8 cellular contexts compared by ENCODE assay signal in the genomic region with DNA sequence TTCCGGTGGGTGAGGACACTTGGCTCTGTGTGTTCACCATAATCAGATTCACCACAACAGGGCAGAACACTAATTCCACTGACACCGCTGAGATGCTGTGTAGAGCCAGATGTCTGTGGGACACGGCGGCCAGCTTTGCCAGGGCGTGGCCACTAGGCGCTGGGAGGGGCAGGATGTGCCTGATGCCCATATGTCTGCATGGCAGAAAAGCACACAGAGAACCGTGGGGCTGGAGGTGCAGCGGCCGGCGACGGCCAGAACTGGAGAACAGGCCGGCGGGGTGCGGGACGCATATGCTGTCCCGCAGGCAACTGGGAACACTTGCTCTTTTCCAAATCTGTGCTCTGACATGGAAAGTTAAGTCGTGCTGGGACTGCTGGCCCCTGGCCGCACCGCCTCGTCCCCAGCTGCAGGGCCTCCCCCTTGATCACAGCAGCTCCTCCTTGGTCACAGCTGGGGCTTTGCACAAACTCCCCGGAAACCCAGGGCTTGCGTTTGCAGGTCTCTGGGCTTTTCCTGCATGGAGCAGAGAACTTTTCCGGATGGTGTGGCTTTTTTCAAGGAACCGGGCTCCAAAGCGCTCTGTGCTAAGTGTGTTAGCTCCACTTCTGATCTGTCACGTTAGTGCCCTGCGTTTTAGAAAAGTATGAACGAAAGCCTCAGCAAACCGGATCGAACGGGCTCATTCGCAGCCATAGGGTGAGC. TPM values are rescaled to one million over a fixed set of nuclear protein-coding genes. Genes with fewer than 3 reads are reported as not detected.
DNase-seq lines count a peak whose midpoint lies in the region; ATAC-seq and TF ChIP-seq lines count a peak whose summit lies in the region.

No MANE protein-coding gene starts in this region.

- H3K9me3 ChIP-seq in Loucy (ENCODE audit: insufficient read depth, low read depth, low read length) (no peaks in the 10 kb centered on the region), heart right ventricle (no peaks in the 10 kb centered on the region)

- POLR2A ChIA-PET in activated CD8-positive, alpha-beta T cell treated with anti-CD3 and anti-CD28 coated beads for 36 hours (lab: Charles Lee), result interaction anchor here (0.8 to 1.4 kb wide), 2 partner anchors 45 kb away, joined by 3 read pairs; no protein-coding TSS in a partner anchor

- intact Hi-C loops in activated CD8-positive, alpha-beta T cell treated with anti-CD3 and anti-CD28 coated beads for 36 hours (cut with micrococcal nuclease), result no loop called here
- intact Hi-C loops in heart right ventricle (cut with DNase I), result no loop called here

- 51 to 58% methylated on average over 32 of the region's 32 CpGs for WGBS in heart right ventricle, 2 donors

- peaks cover 37% of the 10 kb centered on the region for H3K4me1 ChIP-seq in Loucy (ENCODE audit: insufficient read depth, low read length, poor library complexity, severe bottlenecking)
- H3K4me1 ChIP-seq in heart right ventricle, result peaks cover 0 to 42% (median 13%) of the 10 kb centered on the region in 9 donors

- H3K4me3 ChIP-seq in AG10803 (ENCODE audit: low read length) (peak overlapping the region; percentile 35), Loucy (ENCODE audit: low read length, poor library complexity, severe bottlenecking) (peak overlapping the region; percentile 66), heart right ventricle (peak overlapping the region in 6 of 10 donors; percentile 1 to 39 (median 12))

- no peaks in the 10 kb centered on the region for H3K9me3 Mint-ChIP-seq in activated CD8-positive, alpha-beta T cell treated with anti-CD3 and anti-CD28 coated beads for 36 hours

- H3K36me3 ChIP-seq in Loucy (ENCODE audit: insufficient read depth, low read length) (no peaks in the 10 kb centered on the region), heart right ventricle (no peaks in the 10 kb centered on the region)

- H4K20me1 ChIP-seq in Loucy (ENCODE audit: insufficient read depth, low read length, poor library complexity, severe bottlenecking), result no peaks in the 10 kb centered on the region

- H3K27ac ChIP-seq in heart right ventricle, result peak overlapping the region in 2 of 10 donors; percentile 55 to 86

- no peaks in the 10 kb centered on the region for H3K36me3 Mint-ChIP-seq in activated CD8-positive, alpha-beta T cell treated with anti-CD3 and anti-CD28 coated beads for 36 hours (ENCODE audit: low read depth)

- TF ChIP-seq CTCF in AG10803 (conservative IDR thresholded peaks at IDR 0.05; ENCODE audit: low read length) (0 out of 2 replicates have a peak, but pooled peaks have one; percentile 2), Loucy (conservative IDR thresholded peaks at IDR 0.05; ENCODE audit: low read length) (no peak), heart right ventricle (IDR thresholded peaks at IDR 0.05) (no peak)
- TF ChIP-seq CTCF in activated CD8-positive, alpha-beta T cell treated with anti-CD3 and anti-CD28 coated beads for 36 hours (IDR thresholded peaks at IDR 0.05), result no peak

- peak overlapping the region; percentile 13; the same call in 1 of the 2 replicates for H2AFZ ChIP-seq in Loucy (ENCODE audit: low read length)

- peak overlapping the region; percentile 65 for H3K4me3 Mint-ChIP-seq in activated CD8-positive, alpha-beta T cell treated with anti-CD3 and anti-CD28 coated beads for 36 hours

- CTCF ChIA-PET in activated CD8-positive, alpha-beta T cell treated with anti-CD3 and anti-CD28 coated beads for 36 hours (lab: Charles Lee), result interaction anchor here (1.4 kb wide), 1 partner anchor 21 kb away, joined by 3 read pairs; no protein-coding TSS in a partner anchor

- peak overlapping the region; percentile 91 for H3K27ac Mint-ChIP-seq in activated CD8-positive, alpha-beta T cell treated with anti-CD3 and anti-CD28 coated beads for 36 hours

- no peaks in the 10 kb centered on the region for H3K27me3 Mint-ChIP-seq in activated CD8-positive, alpha-beta T cell treated with anti-CD3 and anti-CD28 coated beads for 36 hours

- H3K79me2 ChIP-seq in Loucy (ENCODE audit: insufficient read depth, low read length), result no peaks in the 10 kb centered on the region

- ATAC-seq in GM21390 (IDR thresholded peaks at IDR 0.05; ENCODE audit: unreplicated experiment) (peak; percentile 15), heart right ventricle (peak in 6 of 8 donors; percentile 7 to 54 (median 24))
- peak; percentile 29 for ATAC-seq in activated CD8-positive, alpha-beta T cell treated with anti-CD3 and anti-CD28 coated beads for 36 hours

- H3K9me2 ChIP-seq in Loucy (replicated peaks; ENCODE audit: low read depth, low read length), result no peaks in the 10 kb centered on the region

- peak overlapping the region; percentile 81 for H3K9ac ChIP-seq in Loucy (ENCODE audit: low read depth, low read length, poor library complexity, severe bottlenecking)

- DNase-seq in AG10803 (ENCODE audit: low read depth) (peak; percentile 47), heart right ventricle (peak in 1 of 2 donors; percentile 37), NCI-H187 treated with DMSO at 0.1 percent for 48 hours (lab: John Stamatoyannopoulos, UW) (no peak), NCI-H1048 (lab: John Stamatoyannopoulos, UW) (no peak)
- peak; percentile 64 for DNase-seq in activated CD8-positive, alpha-beta T cell treated with anti-CD3 and anti-CD28 coated beads for 36 hours
- DNase-seq in stimulated activated naive CD4-positive, alpha-beta T cell treated with Interleukin-2 at 50 U/mL for 16 hours (lab: John Stamatoyannopoulos, UW), result peak; percentile 20

- peak overlapping the region; percentile 79 for H3K4me2 ChIP-seq in Loucy (ENCODE audit: low read depth, low read length, poor library complexity, severe bottlenecking)

- H3F3A ChIP-seq in Loucy (ENCODE audit: low read depth), result peaks cover 8% of the 10 kb centered on the region; the same call in 1 of the 2 replicates

- no peaks in the 10 kb centered on the region for H3K27me3 ChIP-seq in Loucy (ENCODE audit: insufficient read depth, low read length, poor library complexity, severe bottlenecking)
- H3K27me3 ChIP-seq in heart right ventricle, result peaks cover 0 to 76% (median 47%) of the 10 kb centered on the region in 7 donors

- peaks cover 34% of the 10 kb centered on the region for H3K4me1 Mint-ChIP-seq in activated CD8-positive, alpha-beta T cell treated with anti-CD3 and anti-CD28 coated beads for 36 hours (ENCODE audit: low read depth)

RNA-seq across cellular contexts. Expression of gene NTSR1, which starts 31.1 kb away (rescaled TPM):
- not detected for total RNA-seq in activated CD8-positive, alpha-beta T cell treated with anti-CD3 and anti-CD28 coated beads for 36 hours
- under 1 TPM in 2 of 10 donors, not detected in 8; 0.08 TPM for total RNA-seq in heart right ventricle
- not detected for polyA plus RNA-seq in heart right ventricle

RNA-seq across cellular contexts. Expression of gene MRGBP, which starts 56.5 kb away (rescaled TPM):
- total RNA-seq in activated CD8-positive, alpha-beta T cell treated with anti-CD3 and anti-CD28 coated beads for 36 hours, result 10 to 100 TPM; 18.5 to 18.9 TPM
- total RNA-seq in heart right ventricle, result 1 to 10 TPM; 6.8 to 10.0 (median 8.1) TPM
- polyA plus RNA-seq in heart right ventricle, result 10 to 100 TPM in 1 of 2 donors, 1 to 10 TPM in 1; 6.5 to 10.8 TPM

Comparison
In these comparisons a context has a peak if more than half of its experiments do, and no peak if none do; other contexts are left out.
1. DNase-seq: peak in AG10803 (single experiment), activated CD8-positive, alpha-beta T cell treated with anti-CD3 and anti-CD28 coated beads for 36 hours (single experiment) and stimulated activated naive CD4-positive, alpha-beta T cell treated with Interleukin-2 at 50 U/mL for 16 hours (single experiment); none in NCI-H187 treated with DMSO at 0.1 percent for 48 hours (single experiment) and NCI-H1048 (single experiment).
2. H3K4me3 ChIP-seq: peak in every context shown above with its lines; median percentile 66 in Loucy; 35 in AG10803; 12 in heart right ventricle.
3. Peak in every context shown above with its lines, with median percentiles within 50 percentile points of each other: ATAC-seq.